1 cellular context compared by ENCODE assay signal in the genomic region with DNA sequence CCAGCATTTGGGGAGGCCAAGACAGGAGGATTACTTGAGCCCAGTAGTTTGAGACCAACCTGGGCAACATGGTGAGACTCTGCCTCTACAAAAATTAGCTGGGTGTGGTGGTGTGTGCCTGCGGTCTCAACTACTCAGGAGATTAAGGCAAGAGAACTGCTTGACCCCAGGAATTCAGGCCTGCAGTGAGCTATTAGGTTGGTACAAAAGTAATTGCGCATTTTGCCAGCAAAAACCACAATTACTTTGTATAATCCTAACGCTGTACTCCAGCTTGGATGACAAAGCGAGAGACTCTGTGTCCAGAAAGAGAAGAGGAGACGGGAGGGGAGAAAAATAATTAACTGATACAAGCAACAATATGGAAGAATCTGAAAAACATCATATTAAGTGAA.
TF ChIP-seq lines count a peak whose summit lies in the region.

No MANE protein-coding gene starts in this region.

TF ChIP-seq in HCT116, 20 proteins besides CTCF, POLR2A, EP300 and RAD21 (continued from another document):
- TF ChIP-seq EZH2phosphoT487 (IDR thresholded peaks at IDR 0.05; ENCODE audit: borderline replicate concordance) (no peak), POLR2AphosphoS5 (IDR thresholded peaks at IDR 0.05; ENCODE audit: low read depth, low read length) (no peak), SP1 (IDR thresholded peaks at IDR 0.05; ENCODE audit: low read depth) (no peak), SRF (IDR thresholded peaks at IDR 0.05; ENCODE audit: low read depth) (no peak), JUND (IDR thresholded peaks at IDR 0.05) (no peak), ZNF274 (IDR thresholded peaks at IDR 0.05; ENCODE audit: low read depth, low read length) (no peak), ELF1 (IDR thresholded peaks at IDR 0.05; ENCODE audit: borderline replicate concordance, low read depth) (no peak), SIN3A (IDR thresholded peaks at IDR 0.05; ENCODE audit: low read depth) (no peak), CBX3 (IDR thresholded peaks at IDR 0.05; ENCODE audit: low read depth) (no peak), CEBPB (IDR thresholded peaks at IDR 0.05; ENCODE audit: low read depth) (no peak), EGR1 (IDR thresholded peaks at IDR 0.05; ENCODE audit: low read depth) (no peak), ZFX (IDR thresholded peaks at IDR 0.05) (no peak), TCF7L2 (IDR thresholded peaks at IDR 0.05; ENCODE audit: borderline replicate concordance, extremely low read depth, insufficient read depth, insufficient read length) (no peak)
- TF ChIP-seq, protein P1, sequence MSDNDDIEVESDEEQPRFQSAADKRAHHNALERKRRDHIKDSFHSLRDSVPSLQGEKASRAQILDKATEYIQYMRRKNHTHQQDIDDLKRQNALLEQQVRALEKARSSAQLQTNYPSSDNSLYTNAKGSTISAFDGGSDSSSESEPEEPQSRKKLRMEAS (IDR thresholded peaks at IDR 0.05), result no peak
